Comparison of ENCODE assay signal across 1 cellular context in the genomic region with DNA sequence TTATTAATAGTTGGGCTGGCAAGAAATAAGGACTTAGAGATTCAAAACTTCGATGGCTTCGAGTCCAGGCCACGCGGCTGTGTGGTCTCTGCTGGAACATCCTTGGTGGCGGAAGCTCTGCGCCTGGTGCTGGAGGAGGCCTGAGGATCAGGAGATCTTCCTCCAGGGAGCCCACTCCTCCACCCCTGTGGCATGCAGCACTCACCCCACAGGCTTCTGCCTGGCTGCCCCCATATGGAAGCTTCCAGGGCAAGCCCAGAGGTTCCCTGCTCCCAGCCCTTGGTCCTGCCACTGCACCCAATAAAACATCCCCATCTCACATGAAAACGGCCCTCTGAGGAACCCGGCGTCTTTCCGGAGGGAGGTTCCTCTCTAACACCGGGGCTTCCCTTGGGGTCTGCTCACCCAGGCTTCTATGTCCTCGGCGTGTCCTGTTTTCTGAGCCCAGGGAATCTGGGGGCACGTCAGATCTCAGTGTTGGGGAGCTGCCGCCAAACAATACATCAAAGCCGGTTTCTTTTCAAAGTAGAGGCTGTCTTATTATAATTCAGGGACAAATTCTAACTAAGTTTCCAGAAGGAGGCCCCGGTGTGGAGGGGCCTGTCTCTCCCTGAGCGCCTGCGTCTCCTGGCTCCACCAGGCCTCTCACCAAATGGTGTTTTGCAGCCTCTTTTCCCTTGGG.
TF ChIP-seq lines count a peak whose summit lies in the region.

No MANE protein-coding gene starts in this region.

TF ChIP-seq in WTC11, 78 proteins besides CTCF, POLR2A, EP300 and RAD21 (continued from another document):
- TF ChIP-seq, protein P1, sequence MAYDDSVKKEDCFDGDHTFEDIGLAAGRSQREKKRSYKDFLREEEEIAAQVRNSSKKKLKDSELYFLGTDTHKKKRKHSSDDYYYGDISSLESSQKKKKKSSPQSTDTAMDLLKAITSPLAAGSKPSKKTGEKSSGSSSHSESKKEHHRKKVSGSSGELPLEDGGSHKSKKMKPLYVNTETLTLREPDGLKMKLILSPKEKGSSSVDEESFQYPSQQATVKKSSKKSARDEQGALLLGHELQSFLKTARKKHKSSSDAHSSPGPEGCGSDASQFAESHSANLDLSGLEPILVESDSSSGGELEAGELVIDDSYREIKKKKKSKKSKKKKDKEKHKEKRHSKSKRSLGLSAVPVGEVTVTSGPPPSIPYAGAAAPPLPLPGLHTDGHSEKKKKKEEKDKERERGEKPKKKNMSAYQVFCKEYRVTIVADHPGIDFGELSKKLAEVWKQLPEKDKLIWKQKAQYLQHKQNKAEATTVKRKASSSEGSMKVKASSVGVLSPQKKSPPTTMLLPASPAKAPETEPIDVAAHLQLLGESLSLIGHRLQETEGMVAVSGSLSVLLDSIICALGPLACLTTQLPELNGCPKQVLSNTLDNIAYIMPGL (CRISPR knock-in tag; IDR thresholded peaks at IDR 0.05) = no peak
- TF ChIP-seq ZNF263 (CRISPR knock-in tag; IDR thresholded peaks at IDR 0.05; ENCODE audit: low read depth) = no peak
- TF ChIP-seq, protein P2, sequence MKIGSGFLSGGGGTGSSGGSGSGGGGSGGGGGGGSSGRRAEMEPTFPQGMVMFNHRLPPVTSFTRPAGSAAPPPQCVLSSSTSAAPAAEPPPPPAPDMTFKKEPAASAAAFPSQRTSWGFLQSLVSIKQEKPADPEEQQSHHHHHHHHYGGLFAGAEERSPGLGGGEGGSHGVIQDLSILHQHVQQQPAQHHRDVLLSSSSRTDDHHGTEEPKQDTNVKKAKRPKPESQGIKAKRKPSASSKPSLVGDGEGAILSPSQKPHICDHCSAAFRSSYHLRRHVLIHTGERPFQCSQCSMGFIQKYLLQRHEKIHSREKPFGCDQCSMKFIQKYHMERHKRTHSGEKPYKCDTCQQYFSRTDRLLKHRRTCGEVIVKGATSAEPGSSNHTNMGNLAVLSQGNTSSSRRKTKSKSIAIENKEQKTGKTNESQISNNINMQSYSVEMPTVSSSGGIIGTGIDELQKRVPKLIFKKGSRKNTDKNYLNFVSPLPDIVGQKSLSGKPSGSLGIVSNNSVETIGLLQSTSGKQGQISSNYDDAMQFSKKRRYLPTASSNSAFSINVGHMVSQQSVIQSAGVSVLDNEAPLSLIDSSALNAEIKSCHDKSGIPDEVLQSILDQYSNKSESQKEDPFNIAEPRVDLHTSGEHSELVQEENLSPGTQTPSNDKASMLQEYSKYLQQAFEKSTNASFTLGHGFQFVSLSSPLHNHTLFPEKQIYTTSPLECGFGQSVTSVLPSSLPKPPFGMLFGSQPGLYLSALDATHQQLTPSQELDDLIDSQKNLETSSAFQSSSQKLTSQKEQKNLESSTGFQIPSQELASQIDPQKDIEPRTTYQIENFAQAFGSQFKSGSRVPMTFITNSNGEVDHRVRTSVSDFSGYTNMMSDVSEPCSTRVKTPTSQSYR (CRISPR knock-in tag; IDR thresholded peaks at IDR 0.05) = no peak
- TF ChIP-seq, protein P3, sequence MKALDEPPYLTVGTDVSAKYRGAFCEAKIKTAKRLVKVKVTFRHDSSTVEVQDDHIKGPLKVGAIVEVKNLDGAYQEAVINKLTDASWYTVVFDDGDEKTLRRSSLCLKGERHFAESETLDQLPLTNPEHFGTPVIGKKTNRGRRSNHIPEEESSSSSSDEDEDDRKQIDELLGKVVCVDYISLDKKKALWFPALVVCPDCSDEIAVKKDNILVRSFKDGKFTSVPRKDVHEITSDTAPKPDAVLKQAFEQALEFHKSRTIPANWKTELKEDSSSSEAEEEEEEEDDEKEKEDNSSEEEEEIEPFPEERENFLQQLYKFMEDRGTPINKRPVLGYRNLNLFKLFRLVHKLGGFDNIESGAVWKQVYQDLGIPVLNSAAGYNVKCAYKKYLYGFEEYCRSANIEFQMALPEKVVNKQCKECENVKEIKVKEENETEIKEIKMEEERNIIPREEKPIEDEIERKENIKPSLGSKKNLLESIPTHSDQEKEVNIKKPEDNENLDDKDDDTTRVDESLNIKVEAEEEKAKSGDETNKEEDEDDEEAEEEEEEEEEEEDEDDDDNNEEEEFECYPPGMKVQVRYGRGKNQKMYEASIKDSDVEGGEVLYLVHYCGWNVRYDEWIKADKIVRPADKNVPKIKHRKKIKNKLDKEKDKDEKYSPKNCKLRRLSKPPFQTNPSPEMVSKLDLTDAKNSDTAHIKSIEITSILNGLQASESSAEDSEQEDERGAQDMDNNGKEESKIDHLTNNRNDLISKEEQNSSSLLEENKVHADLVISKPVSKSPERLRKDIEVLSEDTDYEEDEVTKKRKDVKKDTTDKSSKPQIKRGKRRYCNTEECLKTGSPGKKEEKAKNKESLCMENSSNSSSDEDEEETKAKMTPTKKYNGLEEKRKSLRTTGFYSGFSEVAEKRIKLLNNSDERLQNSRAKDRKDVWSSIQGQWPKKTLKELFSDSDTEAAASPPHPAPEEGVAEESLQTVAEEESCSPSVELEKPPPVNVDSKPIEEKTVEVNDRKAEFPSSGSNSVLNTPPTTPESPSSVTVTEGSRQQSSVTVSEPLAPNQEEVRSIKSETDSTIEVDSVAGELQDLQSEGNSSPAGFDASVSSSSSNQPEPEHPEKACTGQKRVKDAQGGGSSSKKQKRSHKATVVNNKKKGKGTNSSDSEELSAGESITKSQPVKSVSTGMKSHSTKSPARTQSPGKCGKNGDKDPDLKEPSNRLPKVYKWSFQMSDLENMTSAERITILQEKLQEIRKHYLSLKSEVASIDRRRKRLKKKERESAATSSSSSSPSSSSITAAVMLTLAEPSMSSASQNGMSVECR (CRISPR knock-in tag; IDR thresholded peaks at IDR 0.05; ENCODE audit: borderline replicate concordance) = no peak
- no peak for TF ChIP-seq ZNF423 (CRISPR knock-in tag; IDR thresholded peaks at IDR 0.05)
- no peak for TF ChIP-seq CREM (CRISPR knock-in tag; IDR thresholded peaks at IDR 0.05)
- TF ChIP-seq, protein P4, sequence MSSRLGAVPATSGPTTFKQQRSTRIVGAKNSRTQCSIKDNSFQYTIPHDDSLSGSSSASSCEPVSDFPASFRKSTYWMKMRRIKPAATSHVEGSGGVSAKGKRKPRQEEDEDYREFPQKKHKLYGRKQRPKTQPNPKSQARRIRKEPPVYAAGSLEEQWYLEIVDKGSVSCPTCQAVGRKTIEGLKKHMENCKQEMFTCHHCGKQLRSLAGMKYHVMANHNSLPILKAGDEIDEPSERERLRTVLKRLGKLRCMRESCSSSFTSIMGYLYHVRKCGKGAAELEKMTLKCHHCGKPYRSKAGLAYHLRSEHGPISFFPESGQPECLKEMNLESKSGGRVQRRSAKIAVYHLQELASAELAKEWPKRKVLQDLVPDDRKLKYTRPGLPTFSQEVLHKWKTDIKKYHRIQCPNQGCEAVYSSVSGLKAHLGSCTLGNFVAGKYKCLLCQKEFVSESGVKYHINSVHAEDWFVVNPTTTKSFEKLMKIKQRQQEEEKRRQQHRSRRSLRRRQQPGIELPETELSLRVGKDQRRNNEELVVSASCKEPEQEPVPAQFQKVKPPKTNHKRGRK (CRISPR knock-in tag; IDR thresholded peaks at IDR 0.05; ENCODE audit: borderline replicate concordance) = no peak
- TF ChIP-seq, protein P5, sequence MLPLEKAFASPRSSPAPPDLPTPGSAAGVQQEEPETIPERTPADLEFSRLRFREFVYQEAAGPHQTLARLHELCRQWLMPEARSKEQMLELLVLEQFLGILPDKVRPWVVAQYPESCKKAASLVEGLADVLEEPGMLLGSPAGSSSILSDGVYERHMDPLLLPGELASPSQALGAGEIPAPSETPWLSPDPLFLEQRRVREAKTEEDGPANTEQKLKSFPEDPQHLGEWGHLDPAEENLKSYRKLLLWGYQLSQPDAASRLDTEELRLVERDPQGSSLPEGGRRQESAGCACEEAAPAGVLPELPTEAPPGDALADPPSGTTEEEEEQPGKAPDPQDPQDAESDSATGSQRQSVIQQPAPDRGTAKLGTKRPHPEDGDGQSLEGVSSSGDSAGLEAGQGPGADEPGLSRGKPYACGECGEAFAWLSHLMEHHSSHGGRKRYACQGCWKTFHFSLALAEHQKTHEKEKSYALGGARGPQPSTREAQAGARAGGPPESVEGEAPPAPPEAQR (CRISPR knock-in tag; IDR thresholded peaks at IDR 0.05) = no peak
